9 cellular contexts compared by ENCODE assay signal in the genomic region with DNA sequence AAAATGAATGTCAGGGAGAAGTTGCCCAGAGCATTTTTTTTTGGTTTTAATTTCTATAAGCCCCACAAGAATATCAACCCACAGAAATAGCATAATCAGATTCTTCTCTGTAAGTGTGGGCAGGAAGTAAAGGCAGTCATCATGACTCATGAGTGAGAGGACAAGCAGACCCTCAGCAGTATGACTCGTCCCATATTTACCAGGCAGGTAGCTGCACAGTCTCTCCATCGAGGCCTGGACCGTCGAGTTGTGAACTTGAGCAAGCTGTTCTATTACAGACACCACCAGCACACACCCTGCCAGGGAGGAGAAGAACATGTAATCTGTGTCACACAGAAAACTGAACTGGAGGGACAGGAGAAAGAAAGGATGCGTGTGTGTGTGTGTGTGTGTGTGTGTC.
DNase-seq lines count a peak whose midpoint lies in the region; ATAC-seq lines count a peak whose summit lies in the region.
"Had no signal": no experiment of that assay in that cellular context is flagged by ENCODE, and none has a peak within 500 bp of the region (broad histone marks: within the 10 kb centered on the region; RNA-seq: fewer than 3 reads in every experiment).

No MANE protein-coding gene starts in this region.

- H3K9me3 Mint-ChIP-seq in stimulated activated naive B cell treated with anti-CD40 and anti-IgM and Interleukin-4, amounts not matched to agents 10 μg/mL and 1 μg/mL and 100 μg/mL, for 72 hours = no peaks in the 10 kb centered on the region

- ATAC-seq in activated CD4-positive, CD25-positive, alpha-beta regulatory T cell treated with anti-CD3 and anti-CD28 coated beads, Interleukin-2, amount 50 U/mL, for 24 hours = peak; percentile 91 to 93
- ATAC-seq in stimulated activated naive B cell treated with anti-CD40 and anti-IgM and Interleukin-4, amounts not matched to agents 10 μg/mL and 1 μg/mL and 100 μg/mL, for 72 hours (replicated peaks) = peak; percentile 44 to 46
- ATAC-seq in HG03095 (IDR thresholded peaks at IDR 0.05; ENCODE audit: unreplicated experiment) = no peak
- ATAC-seq in GM18502 (IDR thresholded peaks at IDR 0.05; ENCODE audit: poor library complexity, unreplicated experiment) = no peak
- ATAC-seq: sciatic nerve had no signal

- no peak for DNase-seq in activated CD4-positive, CD25-positive, alpha-beta regulatory T cell treated with anti-CD3 and anti-CD28 coated beads, Interleukin-2, amount 50 U/mL, for 72 hours
- DNase-seq in activated T-cell treated with anti-CD3 and anti-CD28 coated beads for 48 hours (ENCODE audit: low read depth) = peak; percentile 50
- peak; percentile 27 for DNase-seq in iris pigment epithelial cell (ENCODE audit: low read depth)
- no peak for DNase-seq in stimulated activated naive B cell treated with anti-CD40 and anti-IgM and Interleukin-4, amounts not matched to agents 10 μg/mL and 1 μg/mL and 100 μg/mL, for 72 hours
- DNase-seq in NCI-H1694 (lab: John Stamatoyannopoulos, UW) = no peak

- H3K27ac Mint-ChIP-seq in stimulated activated naive B cell treated with anti-CD40 and anti-IgM and Interleukin-4, amounts not matched to agents 10 μg/mL and 1 μg/mL and 100 μg/mL, for 72 hours = no peak overlapping the region

- no peaks in the 10 kb centered on the region for H3K36me3 Mint-ChIP-seq in stimulated activated naive B cell treated with anti-CD40 and anti-IgM and Interleukin-4, amounts not matched to agents 10 μg/mL and 1 μg/mL and 100 μg/mL, for 72 hours

- no peaks in the 10 kb centered on the region for H3K27me3 Mint-ChIP-seq in stimulated activated naive B cell treated with anti-CD40 and anti-IgM and Interleukin-4, amounts not matched to agents 10 μg/mL and 1 μg/mL and 100 μg/mL, for 72 hours

- no peak overlapping the region for H3K4me3 Mint-ChIP-seq in stimulated activated naive B cell treated with anti-CD40 and anti-IgM and Interleukin-4, amounts not matched to agents 10 μg/mL and 1 μg/mL and 100 μg/mL, for 72 hours

- peaks cover 18 to 22% of the 10 kb centered on the region in 2 donors for H3K4me1 Mint-ChIP-seq in stimulated activated naive B cell treated with anti-CD40 and anti-IgM and Interleukin-4, amounts not matched to agents 10 μg/mL and 1 μg/mL and 100 μg/mL, for 72 hours

Comparison
In these comparisons a context has a peak if more than half of its experiments do, and no peak if none do; other contexts are left out.
1. ATAC-seq: peak in activated CD4-positive, CD25-positive, alpha-beta regulatory T cell treated with anti-CD3 and anti-CD28 coated beads, Interleukin-2, amount 50 U/mL, for 24 hours (2 of 2) and stimulated activated naive B cell treated with anti-CD40 and anti-IgM and Interleukin-4, amounts not matched to agents 10 μg/mL and 1 μg/mL and 100 μg/mL, for 72 hours (2 of 2); none in HG03095 (single experiment) and GM18502 (single experiment).
2. DNase-seq: peak in activated T-cell treated with anti-CD3 and anti-CD28 coated beads for 48 hours (single experiment) and iris pigment epithelial cell (single experiment); none in activated CD4-positive, CD25-positive, alpha-beta regulatory T cell treated with anti-CD3 and anti-CD28 coated beads, Interleukin-2, amount 50 U/mL, for 72 hours (single experiment), stimulated activated naive B cell treated with anti-CD40 and anti-IgM and Interleukin-4, amounts not matched to agents 10 μg/mL and 1 μg/mL and 100 μg/mL, for 72 hours (single experiment) and NCI-H1694 (single experiment).